Comparison of ENCODE assay signal across 1 cellular context in the genomic region with DNA sequence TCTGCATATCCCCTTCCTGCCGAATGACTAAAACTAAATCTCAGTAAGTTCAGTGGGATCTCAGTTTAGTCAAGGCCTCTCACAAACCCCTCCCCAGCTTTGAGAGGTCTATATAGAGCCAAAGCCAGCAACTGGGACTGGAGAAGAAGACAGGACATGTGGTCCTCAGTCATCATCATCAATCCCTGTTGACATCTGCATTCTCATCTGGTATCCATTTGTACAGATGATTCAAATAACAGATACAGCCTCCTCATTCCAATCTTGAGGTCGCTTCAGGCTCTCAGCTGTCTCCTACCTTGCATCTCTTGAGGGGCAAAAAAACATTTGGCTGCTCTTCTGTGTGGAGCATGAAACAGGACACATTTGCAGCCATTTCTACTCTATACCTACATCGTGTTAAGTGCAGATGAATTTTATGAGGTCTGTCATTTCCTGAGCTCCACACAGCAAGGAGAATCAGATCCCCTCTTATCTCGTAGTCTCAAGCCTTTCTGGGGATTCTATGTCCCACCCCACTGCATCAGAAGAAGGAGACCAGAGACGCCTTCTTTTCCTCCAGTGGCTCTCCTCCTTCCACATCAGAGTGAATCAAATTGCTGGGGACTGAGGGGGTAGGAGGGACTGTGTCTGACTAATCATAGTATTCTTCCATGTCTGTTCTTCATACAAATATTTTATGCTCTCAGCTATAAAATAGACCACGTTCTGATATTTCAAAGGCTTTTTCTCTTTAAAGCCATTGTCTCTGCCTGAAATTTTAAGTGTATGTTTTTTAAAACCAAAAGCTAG.
TF ChIP-seq lines count a peak whose summit lies in the region.

No MANE protein-coding gene starts in this region.

TF ChIP-seq in GM23338, 12 proteins besides CTCF, POLR2A, EP300 and RAD21 (continued from another document):
- TF ChIP-seq, protein P1, sequence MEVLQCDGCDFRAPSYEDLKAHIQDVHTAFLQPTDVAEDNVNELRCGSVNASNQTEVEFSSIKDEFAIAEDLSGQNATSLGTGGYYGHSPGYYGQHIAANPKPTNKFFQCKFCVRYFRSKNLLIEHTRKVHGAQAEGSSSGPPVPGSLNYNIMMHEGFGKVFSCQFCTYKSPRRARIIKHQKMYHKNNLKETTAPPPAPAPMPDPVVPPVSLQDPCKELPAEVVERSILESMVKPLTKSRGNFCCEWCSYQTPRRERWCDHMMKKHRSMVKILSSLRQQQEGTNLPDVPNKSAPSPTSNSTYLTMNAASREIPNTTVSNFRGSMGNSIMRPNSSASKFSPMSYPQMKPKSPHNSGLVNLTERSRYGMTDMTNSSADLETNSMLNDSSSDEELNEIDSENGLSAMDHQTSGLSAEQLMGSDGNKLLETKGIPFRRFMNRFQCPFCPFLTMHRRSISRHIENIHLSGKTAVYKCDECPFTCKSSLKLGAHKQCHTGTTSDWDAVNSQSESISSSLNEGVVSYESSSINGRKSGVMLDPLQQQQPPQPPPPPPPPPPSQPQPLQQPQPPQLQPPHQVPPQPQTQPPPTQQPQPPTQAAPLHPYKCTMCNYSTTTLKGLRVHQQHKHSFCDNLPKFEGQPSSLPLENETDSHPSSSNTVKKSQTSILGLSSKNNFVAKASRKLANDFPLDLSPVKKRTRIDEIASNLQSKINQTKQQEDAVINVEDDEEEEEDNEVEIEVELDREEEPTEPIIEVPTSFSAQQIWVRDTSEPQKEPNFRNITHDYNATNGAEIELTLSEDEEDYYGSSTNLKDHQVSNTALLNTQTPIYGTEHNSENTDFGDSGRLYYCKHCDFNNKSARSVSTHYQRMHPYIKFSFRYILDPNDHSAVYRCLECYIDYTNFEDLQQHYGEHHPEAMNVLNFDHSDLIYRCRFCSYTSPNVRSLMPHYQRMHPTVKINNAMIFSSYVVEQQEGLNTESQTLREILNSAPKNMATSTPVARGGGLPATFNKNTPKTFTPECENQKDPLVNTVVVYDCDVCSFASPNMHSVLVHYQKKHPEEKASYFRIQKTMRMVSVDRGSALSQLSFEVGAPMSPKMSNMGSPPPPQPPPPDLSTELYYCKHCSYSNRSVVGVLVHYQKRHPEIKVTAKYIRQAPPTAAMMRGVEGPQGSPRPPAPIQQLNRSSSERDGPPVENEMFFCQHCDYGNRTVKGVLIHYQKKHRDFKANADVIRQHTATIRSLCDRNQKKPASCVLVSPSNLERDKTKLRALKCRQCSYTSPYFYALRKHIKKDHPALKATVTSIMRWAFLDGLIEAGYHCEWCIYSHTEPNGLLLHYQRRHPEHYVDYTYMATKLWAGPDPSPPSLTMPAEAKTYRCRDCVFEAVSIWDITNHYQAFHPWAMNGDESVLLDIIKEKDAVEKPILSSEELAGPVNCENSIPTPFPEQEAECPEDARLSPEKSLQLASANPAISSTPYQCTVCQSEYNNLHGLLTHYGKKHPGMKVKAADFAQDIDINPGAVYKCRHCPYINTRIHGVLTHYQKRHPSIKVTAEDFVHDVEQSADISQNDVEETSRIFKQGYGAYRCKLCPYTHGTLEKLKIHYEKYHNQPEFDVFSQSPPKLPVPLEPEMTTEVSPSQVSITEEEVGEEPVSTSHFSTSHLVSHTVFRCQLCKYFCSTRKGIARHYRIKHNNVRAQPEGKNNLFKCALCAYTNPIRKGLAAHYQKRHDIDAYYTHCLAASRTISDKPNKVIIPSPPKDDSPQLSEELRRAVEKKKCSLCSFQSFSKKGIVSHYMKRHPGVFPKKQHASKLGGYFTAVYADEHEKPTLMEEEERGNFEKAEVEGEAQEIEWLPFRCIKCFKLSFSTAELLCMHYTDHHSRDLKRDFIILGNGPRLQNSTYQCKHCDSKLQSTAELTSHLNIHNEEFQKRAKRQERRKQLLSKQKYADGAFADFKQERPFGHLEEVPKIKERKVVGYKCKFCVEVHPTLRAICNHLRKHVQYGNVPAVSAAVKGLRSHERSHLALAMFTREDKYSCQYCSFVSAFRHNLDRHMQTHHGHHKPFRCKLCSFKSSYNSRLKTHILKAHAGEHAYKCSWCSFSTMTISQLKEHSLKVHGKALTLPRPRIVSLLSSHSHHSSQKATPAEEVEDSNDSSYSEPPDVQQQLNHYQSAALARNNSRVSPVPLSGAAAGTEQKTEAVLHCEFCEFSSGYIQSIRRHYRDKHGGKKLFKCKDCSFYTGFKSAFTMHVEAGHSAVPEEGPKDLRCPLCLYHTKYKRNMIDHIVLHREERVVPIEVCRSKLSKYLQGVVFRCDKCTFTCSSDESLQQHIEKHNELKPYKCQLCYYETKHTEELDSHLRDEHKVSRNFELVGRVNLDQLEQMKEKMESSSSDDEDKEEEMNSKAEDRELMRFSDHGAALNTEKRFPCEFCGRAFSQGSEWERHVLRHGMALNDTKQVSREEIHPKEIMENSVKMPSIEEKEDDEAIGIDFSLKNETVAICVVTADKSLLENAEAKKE (CRISPR knock-in tag; IDR thresholded peaks at IDR 0.05): no peak
- TF ChIP-seq CREB1 (CRISPR knock-in tag; IDR thresholded peaks at IDR 0.05; ENCODE audit: low read depth): no peak
